ENCODE assay signal across 10 cellular contexts in genomic region chr3:168858327-168858726, GRCh38.
DNase-seq lines count a peak whose midpoint lies in the region; ATAC-seq, FAIRE-seq and TF ChIP-seq lines count a peak whose summit lies in the region.
"Had no signal": no experiment of that assay in that cellular context is flagged by ENCODE, and none has a peak within 500 bp of the region (broad histone marks: within the 10 kb centered on the region; RNA-seq: fewer than 3 reads in every experiment).

No MANE protein-coding gene starts in this region.

- H4K20me1 ChIP-seq in BLaER1 (no peaks in the 10 kb centered on the region), K562 (replicated peaks; ENCODE audit: control insufficient read depth, insufficient read depth, low read length) (no peaks in the 10 kb centered on the region)

- no peak overlapping the region for H3K4me3 ChIP-seq in BLaER1
- no peak overlapping the region for H3K4me3 ChIP-seq in K562
- no peak overlapping the region for H3K4me3 ChIP-seq in stomach
- no peak overlapping the region for H3K4me3 ChIP-seq in HAP-1

- H3K4me1 Mint-ChIP-seq in Calu3 (ENCODE audit: low read depth, unreplicated experiment), result peaks cover 49% of the 10 kb centered on the region
- H3K4me1 Mint-ChIP-seq: CD4-positive, CD25-positive, alpha-beta regulatory T cell had no signal

- H3K4me2 ChIP-seq in BLaER1, result peak overlapping the region; percentile 83
- H3K4me2 ChIP-seq in K562 (ENCODE audit: insufficient read depth, low read length), result no peak overlapping the region

- no peak for TF ChIP-seq EP300 in K562 (IDR thresholded peaks at IDR 0.05; ENCODE audit: low read length)
- no peak for TF ChIP-seq EP300 in stomach (IDR thresholded peaks at IDR 0.05)

- POLR2A ChIA-PET in K562 (lab: Yijun Ruan, JAX), result no interaction called here

- peak overlapping the region; percentile 18 for H3K27ac ChIP-seq in BLaER1
- H3K27ac ChIP-seq in K562 (ENCODE audit: extremely low read depth, low read depth, low read length), result no peak overlapping the region
- H3K27ac ChIP-seq in stomach, result peak overlapping the region in 3 of 5 donors; percentile 52 to 60 (median 54)
- H3K27ac ChIP-seq: HL-60 had no signal

- no peak for ATAC-seq in K562
- ATAC-seq: HCT116 had no signal

- no peaks in the 10 kb centered on the region for H3K27me3 Mint-ChIP-seq in Calu3 (ENCODE audit: unreplicated experiment)
- H3K27me3 Mint-ChIP-seq: CD4-positive, CD25-positive, alpha-beta regulatory T cell had no signal

- H3K4me1 ChIP-seq in BLaER1, result peaks cover 37% of the 10 kb centered on the region
- no peaks in the 10 kb centered on the region for H3K4me1 ChIP-seq in K562 (replicated peaks in 1 of 2; ENCODE audit: control insufficient read depth in 2 of 2, insufficient read depth in 2 of 2, low read length in 2 of 2)
- H3K4me1 ChIP-seq in stomach, result peaks cover 0 to 38% (median 13%) of the 10 kb centered on the region in 4 donors
- H3K4me1 ChIP-seq in HAP-1, result no peaks in the 10 kb centered on the region

- intact Hi-C loops in Calu3 (cut with micrococcal nuclease; ENCODE audit: unreplicated experiment) (no loop called here), K562 (cut with micrococcal nuclease) (no loop called here), stomach (cut with DNase I; ENCODE audit: low total_unique reads) (no loop called here)

- no peaks in the 10 kb centered on the region for H3K79me2 ChIP-seq in K562 (ENCODE audit: control insufficient read depth, insufficient read depth, low read length)

- no peak for TF ChIP-seq CTCF in Calu3 (IDR thresholded peaks at IDR 0.05; ENCODE audit: unreplicated experiment)
- no peak for TF ChIP-seq CTCF in K562 (IDR thresholded peaks at IDR 0.05 in 2 of 3, conservative IDR thresholded peaks at IDR 0.05 in 1 of 3; ENCODE audit: insufficient read depth in 2 of 3, low read depth in 1 of 3, low read length in 3 of 3)
- TF ChIP-seq CTCF in stomach (IDR thresholded peaks at IDR 0.05), result no peak

- H3K9me3 ChIP-seq in BLaER1 (peaks cover 22% of the 10 kb centered on the region), K562 (replicated peaks; ENCODE audit: control insufficient read depth, insufficient read depth, low read depth, low read length) (no peaks in the 10 kb centered on the region), stomach (peaks cover 0 to 11% (median 0%) of the 10 kb centered on the region in 4 donors), HAP-1 (no peaks in the 10 kb centered on the region; the same call in 1 of the 2 replicates)

- DNase-seq in Calu3 (no peak), K562 (ENCODE audit: extremely low read depth in 1 of 4, low spot score in 3 of 4) (no peak), stomach (no peak), HAP-1 (ENCODE audit: low spot score in 2 of 2) (no peak)
- DNase-seq in activated naive CD4-positive, alpha-beta T cell (lab: John Stamatoyannopoulos, UW), result no peak
- DNase-seq: CD4-positive, CD25-positive, alpha-beta regulatory T cell; DMS 273 treated with DMSO at 0.1 percent for 48 hours had no signal

- no peak for FAIRE-seq in K562 (lab: Jason Lieb, UNC)

- BruUV-seq in Calu3 (replicated peaks; lab: Mats Ljungman, UMichigan) (no TSS peak), K562 (replicated peaks; lab: Mats Ljungman, UMichigan) (no TSS peak)

- no peak overlapping the region for H2AFZ ChIP-seq in K562 (ENCODE audit: low read depth, low read length)

- peaks cover 8% of the 10 kb centered on the region for H3K9me3 Mint-ChIP-seq in Calu3 (ENCODE audit: low read depth, unreplicated experiment)

- no peaks in the 10 kb centered on the region for H3K9me1 ChIP-seq in K562 (ENCODE audit: control insufficient read depth, insufficient read depth, low read length)

- H3K36me3 ChIP-seq in BLaER1 (no peaks in the 10 kb centered on the region), K562 (ENCODE audit: control insufficient read depth, insufficient read depth, low read length) (no peaks in the 10 kb centered on the region), stomach (no peaks in the 10 kb centered on the region), HAP-1 (replicated peaks) (no peaks in the 10 kb centered on the region)

- H3K36me3 Mint-ChIP-seq in Calu3 (ENCODE audit: insufficient read depth, unreplicated experiment), result no peaks in the 10 kb centered on the region
- H3K36me3 Mint-ChIP-seq: CD4-positive, CD25-positive, alpha-beta regulatory T cell had no signal

- in situ Hi-C loops in K562 (cut with MboI), result loop anchor here (10.0 kb wide), 1 partner anchor 644 kb away; no protein-coding TSS in a partner anchor
- in situ Hi-C loops in HAP-1 (cut with MboI; ENCODE audit: low sequenced_read_pairs), result loop anchor here (25.0 kb wide), 1 partner anchor 346 kb away; no protein-coding TSS in a partner anchor

- H3K9ac ChIP-seq in BLaER1 (no peak overlapping the region), K562 (ENCODE audit: insufficient read depth in 1 of 2, low read depth in 2 of 2, low read length in 2 of 2) (no peak overlapping the region)

- CTCF ChIA-PET in Calu3 (lab: Charles Lee), result no interaction called here
- CTCF ChIA-PET in K562 (lab: Yijun Ruan, JAX; ENCODE audit: low intra/inter-chr PET ratio), result no interaction called here

- H3K27me3 ChIP-seq in BLaER1 (no peaks in the 10 kb centered on the region), K562 (ENCODE audit: control insufficient read depth in 2 of 2, insufficient read depth in 2 of 2, low read length in 2 of 2) (no peaks in the 10 kb centered on the region), stomach (no peaks in the 10 kb centered on the region), HAP-1 (ENCODE audit: low read depth) (no peaks in the 10 kb centered on the region)

- H3K4me3 Mint-ChIP-seq in Calu3 (ENCODE audit: low read depth, unreplicated experiment), result no peak overlapping the region
- H3K4me3 Mint-ChIP-seq: CD4-positive, CD25-positive, alpha-beta regulatory T cell had no signal

- TF ChIP-seq RAD21 in K562 (CRISPR knock-in tag; conservative IDR thresholded peaks at IDR 0.05 in 1 of 2, IDR thresholded peaks at IDR 0.05 in 1 of 2), result no peak

- TF ChIP-seq POLR2A in K562 (conservative IDR thresholded peaks at IDR 0.05), result no peak
- no peak for TF ChIP-seq POLR2A in stomach (IDR thresholded peaks at IDR 0.05)

- H3K27ac Mint-ChIP-seq in Calu3 (ENCODE audit: unreplicated experiment), result peak overlapping the region; percentile 76

- 0% methylated on average over 3 of the region's 3 CpGs for WGBS in K562 (ENCODE audit: insufficient coverage, low coverage, missing lambda C conversion rate)
- 89 to 95% (median 95%) methylated on average over 3 of the region's 3 CpGs for WGBS in stomach, 5 donors

TF ChIP-seq in K562, 482 proteins besides CTCF, POLR2A, EP300 and RAD21:
- TF ChIP-seq, protein P1, sequence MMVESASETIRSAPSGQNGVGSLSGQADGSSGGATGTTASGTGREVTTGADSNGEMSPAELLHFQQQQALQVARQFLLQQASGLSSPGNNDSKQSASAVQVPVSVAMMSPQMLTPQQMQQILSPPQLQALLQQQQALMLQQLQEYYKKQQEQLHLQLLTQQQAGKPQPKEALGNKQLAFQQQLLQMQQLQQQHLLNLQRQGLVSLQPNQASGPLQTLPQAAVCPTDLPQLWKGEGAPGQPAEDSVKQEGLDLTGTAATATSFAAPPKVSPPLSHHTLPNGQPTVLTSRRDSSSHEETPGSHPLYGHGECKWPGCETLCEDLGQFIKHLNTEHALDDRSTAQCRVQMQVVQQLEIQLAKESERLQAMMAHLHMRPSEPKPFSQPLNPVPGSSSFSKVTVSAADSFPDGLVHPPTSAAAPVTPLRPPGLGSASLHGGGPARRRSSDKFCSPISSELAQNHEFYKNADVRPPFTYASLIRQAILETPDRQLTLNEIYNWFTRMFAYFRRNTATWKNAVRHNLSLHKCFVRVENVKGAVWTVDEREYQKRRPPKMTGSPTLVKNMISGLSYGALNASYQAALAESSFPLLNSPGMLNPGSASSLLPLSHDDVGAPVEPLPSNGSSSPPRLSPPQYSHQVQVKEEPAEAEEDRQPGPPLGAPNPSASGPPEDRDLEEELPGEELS (CRISPR knock-in tag; IDR thresholded peaks at IDR 0.05; ENCODE audit: borderline replicate concordance), result no peak
- TF ChIP-seq CEBPG (CRISPR knock-in tag; IDR thresholded peaks at IDR 0.05) (no peak), CEBPG (tag; conservative IDR thresholded peaks at IDR 0.05 in 1 of 2, IDR thresholded peaks at IDR 0.05 in 1 of 2) (peak in 1 of 2 experiments; percentile 90; a peak in 3 of 4 replicates), U2AF1 (optimal IDR thresholded peaks at IDR 0.05; ENCODE audit: low read depth, low read length) (no peak), CEBPB (tag; IDR thresholded peaks at IDR 0.05) (peak; percentile 64), NCOA2 (IDR thresholded peaks at IDR 0.05; ENCODE audit: partially characterized antibody in 2 of 2) (no peak), NR3C1 (CRISPR knock-in tag; IDR thresholded peaks at IDR 0.05) (no peak)
